In the genomic region with DNA sequence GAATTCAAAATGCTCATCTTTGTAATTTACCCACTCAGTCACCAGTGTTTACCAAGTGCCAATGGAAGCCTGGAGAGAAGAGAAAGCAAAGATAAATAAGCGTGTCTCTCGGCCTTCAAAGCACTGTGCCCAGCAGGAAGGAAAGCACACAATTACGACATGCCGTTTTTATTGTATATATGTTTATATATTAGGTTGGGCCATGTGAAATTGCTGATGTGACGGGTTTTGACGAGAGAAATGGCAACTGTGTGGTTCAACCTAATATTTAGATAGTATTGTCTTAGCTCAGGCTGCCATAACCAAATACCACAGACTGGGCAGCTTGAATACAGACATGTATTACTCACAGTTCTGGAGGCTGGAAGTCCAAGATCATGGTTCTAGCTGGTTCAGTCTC, we compare ENCODE assay signal across 10 cellular contexts.
"Had no signal": no experiment of that assay in that cellular context is flagged by ENCODE, and none has a peak within 500 bp of the region (broad histone marks: within the 10 kb centered on the region; RNA-seq: fewer than 3 reads in every experiment).

No MANE protein-coding gene starts in this region.

- H3K27me3 ChIP-seq: foreskin keratinocyte, neutrophil had no signal

- H3K4me3 Mint-ChIP-seq: activated CD4-positive, alpha-beta memory T cell treated with anti-CD3 and anti-CD28 coated beads, Interleukin-2, amount 10 ng/mL, durations not matched to agents 7 days and 5 days; activated naive CD8-positive, alpha-beta T cell treated with anti-CD3 and anti-CD28 coated beads, Interleukin-2, amount 10 ng/mL, durations not matched to agents 7 days and 5 days; naive thymus-derived CD4-positive, alpha-beta T cell had no signal

- ATAC-seq: foreskin keratinocyte; naive thymus-derived CD4-positive, alpha-beta T cell had no signal

- H3K27ac ChIP-seq: foreskin keratinocyte, neutrophil had no signal

- FAIRE-seq: small intestine had no signal

- H3K4me1 ChIP-seq: foreskin keratinocyte had no signal

- DNase-seq: activated CD4-positive, alpha-beta memory T cell treated with anti-CD3 and anti-CD28 coated beads, Interleukin-2, amount 10 ng/mL, durations not matched to agents 7 days and 5 days; activated CD4-positive, alpha-beta T cell treated with anti-CD3 and anti-CD28 coated beads for 1 hour; activated gamma-delta T cell; activated naive CD8-positive, alpha-beta T cell treated with anti-CD3 and anti-CD28 coated beads, Interleukin-2, amount 10 ng/mL, durations not matched to agents 7 days and 5 days; activated T-cell treated with anti-CD3 and anti-CD28 coated beads, Interleukin-2, amount 50 U/mL, for 48 hours; aorta; foreskin keratinocyte; naive thymus-derived CD4-positive, alpha-beta T cell; small intestine had no signal

- H3K27me3 Mint-ChIP-seq: activated CD4-positive, alpha-beta memory T cell treated with anti-CD3 and anti-CD28 coated beads, Interleukin-2, amount 10 ng/mL, durations not matched to agents 7 days and 5 days had no signal

- H3K36me3 Mint-ChIP-seq: naive thymus-derived CD4-positive, alpha-beta T cell had no signal

- H3K36me3 ChIP-seq: neutrophil had no signal

- H3K27ac Mint-ChIP-seq: activated CD4-positive, alpha-beta memory T cell treated with anti-CD3 and anti-CD28 coated beads, Interleukin-2, amount 10 ng/mL, durations not matched to agents 7 days and 5 days; activated naive CD8-positive, alpha-beta T cell treated with anti-CD3 and anti-CD28 coated beads, Interleukin-2, amount 10 ng/mL, durations not matched to agents 7 days and 5 days; naive thymus-derived CD4-positive, alpha-beta T cell had no signal
